Comparison of ENCODE assay signal across 25 cellular contexts in genomic region chr3:158753814-158754213, GRCh38. TPM values are rescaled to one million over a fixed set of nuclear protein-coding genes. Genes with fewer than 3 reads are reported as not detected.
DNase-seq lines count a peak whose midpoint lies in the region; ATAC-seq, FAIRE-seq and TF ChIP-seq lines count a peak whose summit lies in the region.
"Had no signal": no experiment of that assay in that cellular context is flagged by ENCODE, and none has a peak within 500 bp of the region (broad histone marks: within the 10 kb centered on the region; RNA-seq: fewer than 3 reads in every experiment).

No MANE protein-coding gene starts in this region.

- TF ChIP-seq CTCF in K562 (IDR thresholded peaks at IDR 0.05 in 2 of 3, conservative IDR thresholded peaks at IDR 0.05 in 1 of 3; ENCODE audit: insufficient read depth in 2 of 3, low read depth in 1 of 3, low read length in 3 of 3) = no peak
- TF ChIP-seq CTCF in omental fat pad (IDR thresholded peaks at IDR 0.05) = no peak

- no TSS peak for BruUV-seq in K562 (replicated peaks; lab: Mats Ljungman, UMichigan)

- H2AFZ ChIP-seq in K562 (ENCODE audit: low read depth, low read length) = no peak overlapping the region
- H2AFZ ChIP-seq: GM23248 had no signal

- peak overlapping the region in 1 of 2 experiments; percentile 27; a peak in 1 of 4 replicates for H3K9ac ChIP-seq in K562 (ENCODE audit: insufficient read depth in 1 of 2, low read depth in 2 of 2, low read length in 2 of 2)
- H3K9ac ChIP-seq: BLaER1 treated with 17β-estradiol and CSF1 and Interleukin-3, amounts not matched to agents 10 nM and 100 nM; GM23248 had no signal

- no peak for TF ChIP-seq POLR2A in K562 (conservative IDR thresholded peaks at IDR 0.05)

- POLR2A ChIA-PET in K562 (lab: Yijun Ruan, JAX) = interaction anchor here (0.8 to 1.3 kb wide), 2 partner anchors 9 to 11 kb away, joined by 3 read pairs; no protein-coding TSS in a partner anchor

- peaks cover 9% of the 10 kb centered on the region; the same call in 1 of the 3 replicates for H3K36me3 ChIP-seq in K562 (ENCODE audit: control insufficient read depth, insufficient read depth, low read length)
- H3K36me3 ChIP-seq: BE2C; BLaER1 treated with 17β-estradiol and CSF1 and Interleukin-3, amounts not matched to agents 10 nM and 100 nM had no signal

- no peaks in the 10 kb centered on the region for H3K79me2 ChIP-seq in K562 (ENCODE audit: control insufficient read depth, insufficient read depth, low read length)

- in situ Hi-C loops in K562 (cut with MboI) = no loop called here

- intact Hi-C loops in K562 (cut with micrococcal nuclease) = no loop called here

- no peaks in the 10 kb centered on the region for H4K20me1 ChIP-seq in K562 (replicated peaks; ENCODE audit: control insufficient read depth, insufficient read depth, low read length)
- H4K20me1 ChIP-seq: BLaER1 treated with 17β-estradiol and CSF1 and Interleukin-3, amounts not matched to agents 10 nM and 100 nM had no signal

- no peak for FAIRE-seq in K562 (lab: Jason Lieb, UNC)
- FAIRE-seq: A549, D721Med, G401.6, GM12892, GM19239 had no signal

- no peaks in the 10 kb centered on the region for H3K9me1 ChIP-seq in K562 (ENCODE audit: control insufficient read depth, insufficient read depth, low read length)

- H3K4me2 ChIP-seq in K562 (ENCODE audit: insufficient read depth, low read length) = no peak overlapping the region
- H3K4me2 ChIP-seq: A549; BLaER1 treated with 17β-estradiol and CSF1 and Interleukin-3, amounts not matched to agents 10 nM and 100 nM had no signal

- no peak for TF ChIP-seq RAD21 in K562 (CRISPR knock-in tag; conservative IDR thresholded peaks at IDR 0.05 in 1 of 2, IDR thresholded peaks at IDR 0.05 in 1 of 2)

- H3K27ac ChIP-seq in K562 (ENCODE audit: extremely low read depth, low read depth, low read length) = no peak overlapping the region
- H3K27ac ChIP-seq: A549; BLaER1 treated with 17β-estradiol and CSF1 and Interleukin-3, amounts not matched to agents 10 nM and 100 nM; GM23248 had no signal

- peaks cover 4 to 5% of the 10 kb centered on the region in 2 experiments; a peak in 4 of 5 replicates for H3K4me1 ChIP-seq in K562 (replicated peaks in 1 of 2; ENCODE audit: control insufficient read depth in 2 of 2, insufficient read depth in 2 of 2, low read length in 2 of 2)
- H3K4me1 ChIP-seq: A549 had no signal

- H3K4me3 ChIP-seq in K562 = no peak overlapping the region
- H3K4me3 ChIP-seq: A549; BLaER1 treated with 17β-estradiol and CSF1 and Interleukin-3, amounts not matched to agents 10 nM and 100 nM; GM23248 had no signal

- ATAC-seq in K562 (peak; percentile 62; the same call in 2 of the 3 replicates), omental fat pad (ENCODE audit: low FRiP score) (peak; percentile 14)
- ATAC-seq: A549, HCT116 had no signal

- CTCF ChIA-PET in K562 (lab: Yijun Ruan, JAX; ENCODE audit: low intra/inter-chr PET ratio) = no interaction called here

- no peak for TF ChIP-seq EP300 in K562 (IDR thresholded peaks at IDR 0.05; ENCODE audit: low read length)

- 81% methylated on average over 5 of the region's 5 CpGs for WGBS in K562 (ENCODE audit: insufficient coverage, low coverage, missing lambda C conversion rate)

- no peaks in the 10 kb centered on the region for H3K27me3 ChIP-seq in K562 (ENCODE audit: control insufficient read depth in 2 of 2, insufficient read depth in 2 of 2, low read length in 2 of 2)
- H3K27me3 ChIP-seq: BE2C; BLaER1 treated with 17β-estradiol and CSF1 and Interleukin-3, amounts not matched to agents 10 nM and 100 nM had no signal

- DNase-seq in K562 (ENCODE audit: extremely low read depth in 1 of 4, low spot score in 3 of 4) (no peak), islet precursor cell (peak; percentile 23), omental fat pad (ENCODE audit: low spot score) (no peak), GOT3 (lab: John Stamatoyannopoulos, UW) (no peak), DMS53 (lab: John Stamatoyannopoulos, UW) (no peak)
- no peak for DNase-seq in activated T-cell treated with anti-CD3 and anti-CD28 coated beads, Interleukin-2, amount 50 U/mL, for 1 hour
- DNase-seq: 8988T; ACHN; AML-193; BE2C; CD4-positive, alpha-beta T cell; CD8-positive, alpha-beta memory T cell; DMS 273 treated with DMSO at 0.1 percent for 48 hours; DND-41; GM23248; H9 had no signal

- H3K9me3 ChIP-seq in K562 (replicated peaks; ENCODE audit: control insufficient read depth, insufficient read depth, low read depth, low read length) = no peaks in the 10 kb centered on the region
- H3K9me3 ChIP-seq: A549; BE2C; BLaER1 treated with 17β-estradiol and CSF1 and Interleukin-3, amounts not matched to agents 10 nM and 100 nM had no signal

TF ChIP-seq in K562, 482 proteins besides CTCF, POLR2A, EP300 and RAD21 (continues in another document):
- TF ChIP-seq MAZ (CRISPR knock-in tag; conservative IDR thresholded peaks at IDR 0.05 in 1 of 2, IDR thresholded peaks at IDR 0.05 in 1 of 2) (no peak), GTF2E2 (tag; IDR thresholded peaks at IDR 0.05) (no peak), ZFP1 (CRISPR knock-in tag; IDR thresholded peaks at IDR 0.05) (no peak), FOXP1 (CRISPR knock-in tag; IDR thresholded peaks at IDR 0.05) (no peak), BRD4 (IDR thresholded peaks at IDR 0.05) (no peak), ZBTB26 (CRISPR knock-in tag; IDR thresholded peaks at IDR 0.05) (no peak), ZNF717 (CRISPR knock-in tag; IDR thresholded peaks at IDR 0.05) (no peak)
- TF ChIP-seq, protein P1, sequence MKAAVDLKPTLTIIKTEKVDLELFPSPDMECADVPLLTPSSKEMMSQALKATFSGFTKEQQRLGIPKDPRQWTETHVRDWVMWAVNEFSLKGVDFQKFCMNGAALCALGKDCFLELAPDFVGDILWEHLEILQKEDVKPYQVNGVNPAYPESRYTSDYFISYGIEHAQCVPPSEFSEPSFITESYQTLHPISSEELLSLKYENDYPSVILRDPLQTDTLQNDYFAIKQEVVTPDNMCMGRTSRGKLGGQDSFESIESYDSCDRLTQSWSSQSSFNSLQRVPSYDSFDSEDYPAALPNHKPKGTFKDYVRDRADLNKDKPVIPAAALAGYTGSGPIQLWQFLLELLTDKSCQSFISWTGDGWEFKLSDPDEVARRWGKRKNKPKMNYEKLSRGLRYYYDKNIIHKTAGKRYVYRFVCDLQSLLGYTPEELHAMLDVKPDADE (conservative IDR thresholded peaks at IDR 0.05; ENCODE audit: control insufficient read depth, low read depth, low read length) = no peak
- TF ChIP-seq, protein P2, sequence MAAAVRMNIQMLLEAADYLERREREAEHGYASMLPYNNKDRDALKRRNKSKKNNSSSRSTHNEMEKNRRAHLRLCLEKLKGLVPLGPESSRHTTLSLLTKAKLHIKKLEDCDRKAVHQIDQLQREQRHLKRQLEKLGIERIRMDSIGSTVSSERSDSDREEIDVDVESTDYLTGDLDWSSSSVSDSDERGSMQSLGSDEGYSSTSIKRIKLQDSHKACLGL (CRISPR knock-in tag; IDR thresholded peaks at IDR 0.05; ENCODE audit: borderline replicate concordance, poor library complexity, severe bottlenecking) = no peak

RNA-seq across cellular contexts. Expression of gene RARRES1, which starts 21.6 kb away (rescaled TPM):
- not detected in 2 replicates for total RNA-seq in K562 (2011; cell fraction: chromatin; rRNA removed; ENCODE audit: low replicate concordance)
- total RNA-seq in K562 (2011; cell fraction: nucleolus; rRNA removed) = not detected in 2 replicates
- total RNA-seq in K562 (2011; cell fraction: nucleoplasm; rRNA removed) = not detected in 2 replicates
- total RNA-seq in K562 (2014; rRNA removed) (not detected in 2 replicates), K562 (2014; rRNA removed; fragmentation: Illumina TruSeq; extraction: Trizol) (not detected in 2 replicates), K562 (2015; rRNA removed; fragmentation: Illumina TruSeq; extraction: Trizol) (not detected in 2 replicates), K562 (2021) (not detected in 2 replicates), omental fat pad (100 to 1,000 TPM in 3 of 4 donors, 10 to 100 TPM in 1; 16.1 to 691 (median 335) TPM)
- polyA plus RNA-seq in K562 (2011; rRNA removed) (not detected in 2 replicates), K562 (2014; fragmentation: Illumina TruSeq; extraction: Trizol) (not detected in 2 replicates), K562 (2014; fragmentation: Nextera tagmentation; extraction: Ambion mirVana) (not detected), K562 (2014; rRNA removed) (not detected in 2 replicates)
- polyA plus RNA-seq in K562 (2011; cell fraction: cytosol; rRNA removed) = not detected in 2 replicates
- not detected in 2 replicates for polyA plus RNA-seq in K562 (2011; cell fraction: nucleus; rRNA removed)
- not detected in 2 replicates for polyA plus RNA-seq in K562 (2012)
- not detected in 2 replicates for polyA minus RNA-seq in K562 (2011; rRNA and poly(A)+ RNA removed)
- polyA minus RNA-seq in K562 (2011; cell fraction: cytosol; rRNA and poly(A)+ RNA removed) = not detected in 2 replicates
- polyA minus RNA-seq in K562 (2011; cell fraction: nucleus; rRNA and poly(A)+ RNA removed) = not detected in 2 replicates
- total RNA-seq: CD4-positive, alpha-beta T cell; CD8-positive, alpha-beta memory T cell; H4 had no signal
- polyA plus RNA-seq: CD14-positive monocyte; CD8-positive, alpha-beta memory T cell had no signal

RNA-seq across cellular contexts. Expression of gene MFSD1, which starts 48.0 kb away (rescaled TPM):
- total RNA-seq in K562 (2011; cell fraction: chromatin; rRNA removed; ENCODE audit: low replicate concordance) = 33.7 and 51.7 TPM in 2 replicates
- 32.1 and 34.5 TPM in 2 replicates for total RNA-seq in K562 (2011; cell fraction: nucleolus; rRNA removed)
- total RNA-seq in K562 (2011; cell fraction: nucleoplasm; rRNA removed) = 42.4 and 60.5 TPM in 2 replicates
- total RNA-seq in K562 (2014; rRNA removed) (25.6 and 26.4 TPM in 2 replicates), K562 (2014; rRNA removed; fragmentation: Illumina TruSeq; extraction: Trizol) (40.3 and 47.2 TPM in 2 replicates), K562 (2015; rRNA removed; fragmentation: Illumina TruSeq; extraction: Trizol) (39.0 and 43.9 TPM in 2 replicates), K562 (2021) (28.6 and 31.2 TPM in 2 replicates), omental fat pad (100 to 1,000 TPM; 113 to 173 (median 129) TPM)
- polyA plus RNA-seq in K562 (2011; rRNA removed) (35.5 and 49.5 TPM in 2 replicates), K562 (2014; fragmentation: Illumina TruSeq; extraction: Trizol) (27.5 and 28.4 TPM in 2 replicates), K562 (2014; fragmentation: Nextera tagmentation; extraction: Ambion mirVana) (10 to 100 TPM in 1 of 2 experiments, 1 to 10 TPM in 1; 8.7 to 11.4 TPM), K562 (2014; rRNA removed) (31.3 and 33.4 TPM in 2 replicates)
- polyA plus RNA-seq in K562 (2011; cell fraction: cytosol; rRNA removed) = 26.6 and 51.5 TPM in 2 replicates
- 22.9 and 31.5 TPM in 2 replicates for polyA plus RNA-seq in K562 (2011; cell fraction: nucleus; rRNA removed)
- polyA plus RNA-seq in K562 (2012) = 21.6 and 28.0 TPM in 2 replicates
- 52.2 and 58.3 TPM in 2 replicates for polyA minus RNA-seq in K562 (2011; rRNA and poly(A)+ RNA removed)
- 19.7 and 24.4 TPM in 2 replicates for polyA minus RNA-seq in K562 (2011; cell fraction: cytosol; rRNA and poly(A)+ RNA removed)
- 21.7 and 30.3 TPM in 2 replicates for polyA minus RNA-seq in K562 (2011; cell fraction: nucleus; rRNA and poly(A)+ RNA removed)

Comparison
In these comparisons a context has a peak if more than half of its experiments do, and no peak if none do; other contexts are left out.
1. RNA of gene RARRES1, which starts 21.6 kb away (total RNA-seq): 16.1 to 691 TPM in omental fat pad; not detected in K562; every median in the first group is over 10 times any median in the second.